Comparison of ENCODE assay signal across 1 cellular context in genomic region chr19:46472592-46472991, GRCh38.
TF ChIP-seq lines count a peak whose summit lies in the region.

No MANE protein-coding gene starts in this region.

TF ChIP-seq in IMR-90, 13 proteins besides CTCF, POLR2A, EP300 and RAD21 (continued from another document):
- TF ChIP-seq CEBPB (IDR thresholded peaks at IDR 0.05; ENCODE audit: low read depth, low read length) = no peak
- TF ChIP-seq RFX5 (IDR thresholded peaks at IDR 0.05; ENCODE audit: low read depth, low read length) = no peak
- no peak for TF ChIP-seq RCOR1 (IDR thresholded peaks at IDR 0.05; ENCODE audit: insufficient replicate concordance, low read length)
- TF ChIP-seq CHD1 (IDR thresholded peaks at IDR 0.05; ENCODE audit: low read depth, low read length) = no peak
- TF ChIP-seq MXI1 (IDR thresholded peaks at IDR 0.05; ENCODE audit: borderline replicate concordance, low read depth, low read length) = no peak
- TF ChIP-seq ELK1 (IDR thresholded peaks at IDR 0.05; ENCODE audit: borderline replicate concordance, low read depth, low read length) = no peak
- no peak for TF ChIP-seq FOS (IDR thresholded peaks at IDR 0.05; ENCODE audit: low read depth, low read length)
- no peak for TF ChIP-seq NFE2L2 (IDR thresholded peaks at IDR 0.05; ENCODE audit: low read depth, low read length)
- no peak for TF ChIP-seq BHLHE40 (IDR thresholded peaks at IDR 0.05; ENCODE audit: low read depth, low read length)
- no peak for TF ChIP-seq USF2 (IDR thresholded peaks at IDR 0.05; ENCODE audit: low read depth, low read length)
- TF ChIP-seq SMC3 (IDR thresholded peaks at IDR 0.05; ENCODE audit: low read depth, low read length) = no peak
- TF ChIP-seq MAZ (IDR thresholded peaks at IDR 0.05; ENCODE audit: borderline replicate concordance, low read depth, low read length) = no peak
TF ChIP-seq in IMR-90: peak in this region for 0.
